In genomic region chr22:22006596-22006990, GRCh38 we compare ENCODE assay signal across 27 cellular contexts.
"Had no signal": no experiment of that assay in that cellular context is flagged by ENCODE, and none has a peak within 500 bp of the region (broad histone marks: within the 10 kb centered on the region; RNA-seq: fewer than 3 reads in every experiment).

No MANE protein-coding gene starts in this region.

- H3K9me3 ChIP-seq: stomach, suprapubic skin, testis, thoracic aorta, thyroid gland, tibial artery, tibial nerve, transverse colon, upper lobe of left lung, upper lobe of right lung, uterus, vagina had no signal

- H3K27me3 ChIP-seq: suprapubic skin, testis, thyroid gland, tibial nerve, upper lobe of left lung, upper lobe of right lung, uterus, vagina had no signal

- H3K4me1 ChIP-seq: stomach, suprapubic skin, testis, thyroid gland, tibial artery, tibial nerve, transverse colon, upper lobe of left lung, upper lobe of right lung, uterus, vagina had no signal

- FAIRE-seq: urothelium cell line had no signal

- H3K36me3 ChIP-seq: stomach, suprapubic skin, thoracic aorta, thyroid gland, tibial artery, tibial nerve, transverse colon, upper lobe of left lung, upper lobe of right lung, uterus, vagina had no signal

- H3K27ac ChIP-seq: stomach, suprapubic skin, testis, thoracic aorta, thyroid gland, tibial artery, tibial nerve, transverse colon, upper lobe of left lung, upper lobe of right lung, uterus, vagina had no signal

- DNase-seq: stimulated activated CD4-positive, alpha-beta T cell treated with anti-CD3 and anti-CD28 coated beads, Interleukin-2, amount 100 ng/mL, for 48 hours; stimulated activated CD4-positive, alpha-beta T cell treated with anti-CD3 and anti-CD28 coated beads, Interleukin-4, amount 100 ng/mL, for 1 hour; stimulated activated CD4-positive, alpha-beta T cell treated with anti-CD3 and anti-CD28 coated beads, Interleukin-4, amount 100 ng/mL, for 24 hours; stimulated activated CD4-positive, alpha-beta T cell treated with anti-CD3 and anti-CD28 coated beads, Interleukin-4, amount 100 ng/mL, for 4 hours; stimulated activated CD8-positive, alpha-beta memory T cell treated with anti-CD3 and anti-CD28 coated beads, Interleukin-4, amount 100 ng/mL, for 48 hours; stimulated activated naive B cell treated with anti-CD40 and anti-IgM and Interleukin-4, amounts not matched to agents 10 μg/mL and 1 μg/mL and 100 μg/mL, for 72 hours; stimulated activated naive CD4-positive, alpha-beta T cell; stimulated activated naive CD4-positive, alpha-beta T cell treated with Interleukin-2 at 50 U/mL for 16 hours; stimulated activated naive CD8-positive, alpha-beta T cell treated with anti-CD3 and anti-CD28 coated beads, Interleukin-15, amount 100 ng/mL, for 72 hours; stimulated activated naive CD8-positive, alpha-beta T cell treated with anti-CD3 and anti-CD28 coated beads, Interleukin-15, Interleukin-2, amounts not matched to agents 100 U/mL and 50 U/mL, for 24 hours; stomach; substantia nigra; testis; thyroid gland; tibial artery; transverse colon; trophoblast cell; upper lobe of left lung; upper lobe of right lung; uterus had no signal

- ATAC-seq: stimulated activated effector memory CD8-positive, alpha-beta T cell treated with anti-CD3 and anti-CD28 coated beads, Interleukin-12 subunit alpha, Interleukin-12 subunit beta, amount 100 ng/mL, for 72 hours; stimulated activated memory B cell treated with anti-CD40 and anti-IgM and Interleukin-4, amounts not matched to agents 10 μg/mL and 1 μg/mL and 100 μg/mL, for 72 hours; stimulated activated naive B cell treated with anti-CD40 and anti-IgM and Interleukin-4, amounts not matched to agents 10 μg/mL and 1 μg/mL and 100 μg/mL, for 72 hours; stimulated activated naive CD8-positive, alpha-beta T cell treated with anti-CD3 and anti-CD28 coated beads, Interleukin-15, amount 100 ng/mL, for 72 hours; stimulated activated naive CD8-positive, alpha-beta T cell treated with anti-CD3 and anti-CD28 coated beads, Interleukin-15, Interleukin-2, amounts not matched to agents 100 U/mL and 50 U/mL, for 24 hours; upper lobe of right lung had no signal

- H3K4me3 ChIP-seq: stomach, suprapubic skin, testis, thoracic aorta, thyroid gland, tibial artery, tibial nerve, transverse colon, upper lobe of left lung, upper lobe of right lung, uterus, vagina had no signal
